16 cellular contexts compared by ENCODE assay signal in the genomic region with DNA sequence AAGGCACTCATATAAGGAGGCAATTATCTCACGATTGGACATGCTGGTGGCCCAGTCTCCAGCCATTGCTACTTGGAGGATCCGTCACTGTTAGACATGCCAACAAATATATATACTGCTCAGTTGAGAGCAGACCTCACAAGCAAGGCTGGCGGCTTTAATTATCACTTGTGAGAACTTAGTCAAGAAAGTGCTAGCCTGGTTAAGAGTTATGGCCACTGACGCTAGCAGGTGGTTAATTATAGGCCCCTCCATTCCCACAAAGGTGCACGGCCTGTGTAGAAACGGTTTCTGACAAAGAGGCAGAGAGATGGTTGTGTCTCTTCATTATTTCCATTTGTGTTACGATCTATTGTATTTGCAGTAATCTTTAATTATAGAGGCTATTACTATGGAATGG. TPM values are rescaled to one million over a fixed set of nuclear protein-coding genes. Genes with fewer than 3 reads are reported as not detected.
A peak's percentile ranks its signal among the peaks of the same experiment; 100 is the strongest.
DNase-seq lines count a peak whose midpoint lies in the region; ATAC-seq and TF ChIP-seq lines count a peak whose summit lies in the region.
"Had no signal": no experiment of that assay in that cellular context is flagged by ENCODE, and none has a peak within 500 bp of the region (broad histone marks: within the 10 kb centered on the region; RNA-seq: fewer than 3 reads in every experiment).

No MANE protein-coding gene starts in this region.

- intact Hi-C loops in Right ventricle myocardium inferior (cut with DNase I): no loop called here

- H3K9ac ChIP-seq in skeletal muscle tissue (ENCODE audit: low read depth in 1 of 3, low read length in 3 of 3): no peak overlapping the region

- H3K4me3 Mint-ChIP-seq in brain: no peak overlapping the region
- H3K4me3 Mint-ChIP-seq: CD4-positive, alpha-beta memory T cell; T-cell had no signal

- TF ChIP-seq CTCF in cardiac muscle cell (IDR thresholded peaks at IDR 0.05; ENCODE audit: low read depth, low read length): no peak
- no peak for TF ChIP-seq CTCF in brain (conservative IDR thresholded peaks at IDR 0.05)

- ATAC-seq in Right ventricle myocardium inferior: no peak
- ATAC-seq in HG02678 (IDR thresholded peaks at IDR 0.05; ENCODE audit: unreplicated experiment): no peak
- ATAC-seq: T-cell had no signal

- H3K27ac Mint-ChIP-seq in brain: peak overlapping the region in 4 of 5 experiments; percentile 5 to 98 (median 34)

- H3K27ac ChIP-seq in cardiac muscle cell: peak overlapping the region; percentile 40
- peak overlapping the region; percentile 3 for H3K27ac ChIP-seq in skeletal muscle tissue (ENCODE audit: low read depth, low read length)
- H3K27ac ChIP-seq: Peyer's patch, SK-N-MC had no signal

- no peaks in the 10 kb centered on the region for H3K27me3 ChIP-seq in cardiac muscle cell
- no peaks in the 10 kb centered on the region for H3K27me3 ChIP-seq in skeletal muscle tissue (ENCODE audit: control insufficient read depth in 3 of 3, insufficient read depth in 3 of 3, low read length in 3 of 3)
- H3K27me3 ChIP-seq: Peyer's patch had no signal

- no peaks in the 10 kb centered on the region for H3K27me3 Mint-ChIP-seq in brain
- H3K27me3 Mint-ChIP-seq: CD4-positive, alpha-beta memory T cell; T-cell had no signal

- H3K36me3 ChIP-seq in cardiac muscle cell (no peaks in the 10 kb centered on the region), skeletal muscle tissue (ENCODE audit: control insufficient read depth in 3 of 3, insufficient read depth in 3 of 3, low read length in 3 of 3) (no peaks in the 10 kb centered on the region)
- H3K36me3 ChIP-seq: Peyer's patch had no signal

- H3K9me3 ChIP-seq in cardiac muscle cell (ENCODE audit: low read depth) (no peaks in the 10 kb centered on the region), skeletal muscle tissue (ENCODE audit: control insufficient read depth in 3 of 3, low read length in 3 of 3) (no peaks in the 10 kb centered on the region)
- H3K9me3 ChIP-seq: Peyer's patch had no signal

- H3K9me3 Mint-ChIP-seq in brain: no peaks in the 10 kb centered on the region
- H3K9me3 Mint-ChIP-seq: CD4-positive, alpha-beta memory T cell; T-cell had no signal

- peaks cover 77% of the 10 kb centered on the region for H3K4me1 Mint-ChIP-seq in brain

- no peaks in the 10 kb centered on the region for H3K36me3 Mint-ChIP-seq in brain
- H3K36me3 Mint-ChIP-seq: CD4-positive, alpha-beta memory T cell had no signal

- no peak for DNase-seq in cardiac muscle cell (ENCODE audit: low read depth in 1 of 2, low spot score in 1 of 2)
- no peak for DNase-seq in Right ventricle myocardium inferior (ENCODE audit: missing footprints)
- DNase-seq in NCI-H1417 treated with DMSO at 0.1 percent for 48 hours (lab: John Stamatoyannopoulos, UW): peak; percentile 35
- DNase-seq in mesenteric fat pad (ENCODE audit: low spot score): no peak
- DNase-seq: CD4-positive, alpha-beta memory T cell; DND-41; HCEC 1CT; NCI-H146; NCI-H2107; Peyer's patch; Right ventricle myocardium superior; T-cell had no signal

- H3K4me3 ChIP-seq in cardiac muscle cell (no peak overlapping the region), skeletal muscle tissue (ENCODE audit: low read length in 3 of 3) (no peak overlapping the region)
- H3K4me3 ChIP-seq: Peyer's patch, SK-N-MC had no signal

- H3K4me1 ChIP-seq in cardiac muscle cell (ENCODE audit: low read depth): peaks cover 4% of the 10 kb centered on the region
- peaks cover 13 to 21% (median 16%) of the 10 kb centered on the region in 3 donors for H3K4me1 ChIP-seq in skeletal muscle tissue (ENCODE audit: control insufficient read depth in 3 of 3, insufficient read depth in 3 of 3, low read length in 3 of 3)

RNA-seq across cellular contexts. Expression of a gene that starts 48.2 kb away (rescaled TPM):
- total RNA-seq in cardiac muscle cell (85.7 and 118 TPM in 2 replicates), Right ventricle myocardium inferior (19.5 TPM), skeletal muscle tissue (6.3 TPM), mesenteric fat pad (21.9 TPM)
- polyA plus RNA-seq in cardiac muscle cell (88.8 and 130 TPM in 2 replicates), brain (ENCODE audit: insufficient read depth, low read depth, low replicate concordance) (56.4 TPM)
